Comparison of ENCODE assay signal across 32 cellular contexts in the genomic region with DNA sequence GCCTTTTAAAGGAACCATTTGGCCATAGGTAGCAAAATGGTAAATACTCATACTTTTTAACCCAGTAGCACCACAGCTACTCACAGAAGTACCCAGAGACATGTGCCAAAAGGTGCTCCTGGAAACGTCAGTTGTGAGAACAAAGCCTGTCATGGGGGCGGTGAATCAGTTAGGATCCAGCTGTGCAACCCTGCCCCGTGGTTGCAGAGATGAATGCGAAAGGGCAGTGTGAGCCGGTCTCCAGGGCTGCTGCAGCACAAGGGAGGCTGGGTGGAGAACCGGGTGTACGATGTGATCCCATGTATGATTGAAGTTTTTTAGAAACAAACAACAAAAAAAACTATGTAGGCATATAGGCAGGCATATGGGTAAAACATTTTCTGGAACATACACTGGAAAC. TPM values are rescaled to one million over a fixed set of nuclear protein-coding genes. Genes with fewer than 3 reads are reported as not detected.
"Had no signal": no experiment of that assay in that cellular context is flagged by ENCODE, and none has a peak within 500 bp of the region (broad histone marks: within the 10 kb centered on the region; RNA-seq: fewer than 3 reads in every experiment).

No MANE protein-coding gene starts in this region.

- H3K27me3 Mint-ChIP-seq: activated T-cell treated with anti-CD3 and anti-CD28 coated beads, Interleukin-2, amount 50 U/mL, for 24 hours; dendritic cell treated with granulocyte-macrophage colony-stimulating factor and Interleukin-4, amounts not matched to agents 40 ng/mL and 50 ng/mL, for 4 days; memory B cell; stimulated activated memory B cell treated with anti-CD40 and anti-IgM and Interleukin-4, amounts not matched to agents 10 μg/mL and 1 μg/mL and 100 μg/mL, for 72 hours had no signal

- H3K36me3 Mint-ChIP-seq: activated naive CD4-positive, alpha-beta T cell treated with anti-CD3 and anti-CD28 coated beads, Interleukin-2, amount 50 U/mL, for 72 hours had no signal

- DNase-seq: activated CD4-positive, alpha-beta T cell treated with anti-CD3 and anti-CD28 coated beads for 4 hours; activated CD4-positive, alpha-beta T cell treated with anti-CD3 and anti-CD28 coated beads, Interleukin-2, amount 50 U/mL, for 48 hours; activated CD4-positive, CD25-positive, alpha-beta regulatory T cell; activated T-cell treated with anti-CD3 and anti-CD28 coated beads, Interleukin-2, amount 50 U/mL, for 24 hours; aorta; cerebellar nuclear complex; effector memory CD4-positive, alpha-beta T cell; glutamatergic neuron; hippocampal formation; left colon; nephron progenitor cell; nucleus accumbens; small intestine; stimulated activated CD4-positive, alpha-beta T cell treated with anti-CD3 and anti-CD28 coated beads, Interleukin-15, amount 100 ng/mL, for 24 hours; SW 1271; T-helper 17 cell; trophoblast cell had no signal

- H3K4me3 Mint-ChIP-seq: activated T-cell treated with anti-CD3 and anti-CD28 coated beads, Interleukin-2, amount 50 U/mL, for 24 hours; activated T-helper 17 cell treated with anti-CD3 and anti-CD28 coated beads, Interleukin-2, amount 50 U/mL, for 72 hours; dendritic cell treated with granulocyte-macrophage colony-stimulating factor and Interleukin-4, amounts not matched to agents 40 ng/mL and 50 ng/mL, for 4 days; memory B cell; nephron progenitor cell; stimulated activated memory B cell treated with anti-CD40 and anti-IgM and Interleukin-4, amounts not matched to agents 10 μg/mL and 1 μg/mL and 100 μg/mL, for 72 hours; T-helper 17 cell had no signal

- H3K4me1 Mint-ChIP-seq: activated T-helper 17 cell treated with anti-CD3 and anti-CD28 coated beads, Interleukin-2, amount 50 U/mL, for 72 hours; stimulated activated memory B cell treated with anti-CD40 and anti-IgM and Interleukin-4, amounts not matched to agents 10 μg/mL and 1 μg/mL and 100 μg/mL, for 72 hours had no signal

- H3K27ac Mint-ChIP-seq: activated naive CD4-positive, alpha-beta T cell treated with anti-CD3 and anti-CD28 coated beads, Interleukin-2, amount 50 U/mL, for 72 hours; activated T-cell treated with anti-CD3 and anti-CD28 coated beads, Interleukin-2, amount 50 U/mL, for 24 hours; activated T-helper 17 cell treated with anti-CD3 and anti-CD28 coated beads, Interleukin-2, amount 50 U/mL, for 72 hours; dendritic cell treated with granulocyte-macrophage colony-stimulating factor and Interleukin-4, amounts not matched to agents 40 ng/mL and 50 ng/mL, for 4 days; nephron progenitor cell; T-helper 17 cell had no signal

- H3K9me3 Mint-ChIP-seq: activated naive CD4-positive, alpha-beta T cell treated with anti-CD3 and anti-CD28 coated beads, Interleukin-2, amount 50 U/mL, for 72 hours; activated T-cell treated with anti-CD3 and anti-CD28 coated beads, Interleukin-2, amount 50 U/mL, for 24 hours; activated T-helper 17 cell treated with anti-CD3 and anti-CD28 coated beads, Interleukin-2, amount 50 U/mL, for 72 hours; dendritic cell treated with granulocyte-macrophage colony-stimulating factor and Interleukin-4, amounts not matched to agents 40 ng/mL and 50 ng/mL, for 4 days; memory B cell; nephron progenitor cell; stimulated activated memory B cell treated with anti-CD40 and anti-IgM and Interleukin-4, amounts not matched to agents 10 μg/mL and 1 μg/mL and 100 μg/mL, for 72 hours had no signal

RNA-seq across cellular contexts. Expression of a gene that starts 1.3 kb away (rescaled TPM):
- total RNA-seq: activated naive CD4-positive, alpha-beta T cell treated with anti-CD3 and anti-CD28 coated beads, Interleukin-2, amount 50 U/mL, for 72 hours; activated T-helper 17 cell treated with anti-CD3 and anti-CD28 coated beads, Interleukin-2, amount 50 U/mL, for 72 hours; aorta; endothelial cell of umbilical vein; esophagus mucosa; frontal cortex; left colon; lower leg skin; mononuclear cell; sciatic nerve; SK-MEL-5; T-helper 17 cell; temporal lobe had no signal
- polyA plus RNA-seq: adipose tissue, aorta, endothelial cell of umbilical vein, keratinocyte had no signal
